Comparison of ENCODE assay signal across 13 cellular contexts in genomic region chr1:184297244-184297750, GRCh38.
A peak's percentile ranks its signal among the peaks of the same experiment; 100 is the strongest.
DNase-seq lines count a peak whose midpoint lies in the region; ATAC-seq, FAIRE-seq and TF ChIP-seq lines count a peak whose summit lies in the region.
"Had no signal": no experiment of that assay in that cellular context is flagged by ENCODE, and none has a peak within 500 bp of the region (broad histone marks: within the 10 kb centered on the region; RNA-seq: fewer than 3 reads in every experiment).

No MANE protein-coding gene starts in this region.

- POLR2A ChIA-PET in HepG2 (lab: Yijun Ruan, JAX): no interaction called here

- H3K4me3 ChIP-seq in liver (ENCODE audit: low read depth in 1 of 3, low read length in 3 of 3) (no peak overlapping the region), HepG2 (replicated peaks in 1 of 3; ENCODE audit: insufficient read depth in 1 of 3, low read depth in 2 of 3, low read length in 3 of 3) (no peak overlapping the region), left ventricle myocardium inferior (peak overlapping the region; percentile 41), gastrocnemius medialis (peak overlapping the region in 1 of 4 donors; percentile 3)

- no peaks in the 10 kb centered on the region for H4K20me1 ChIP-seq in HepG2 (ENCODE audit: insufficient read depth, low read length)

- FAIRE-seq in HepG2 (lab: Jason Lieb, UNC): no peak
- no peak for FAIRE-seq in urothelium cell line (lab: Jason Lieb, UNC)
- FAIRE-seq: G401.6 had no signal

- TF ChIP-seq EP300 in HepG2 (IDR thresholded peaks at IDR 0.05; ENCODE audit: low read depth in 2 of 2, low read length in 2 of 2) (no peak), HepG2 (CRISPR knock-in tag; IDR thresholded peaks at IDR 0.05; ENCODE audit: borderline replicate concordance) (no peak)

- no peaks in the 10 kb centered on the region for H3K4me1 ChIP-seq in liver (ENCODE audit: control insufficient read depth in 4 of 4, insufficient read depth in 4 of 4, low read length in 3 of 4)
- no peaks in the 10 kb centered on the region for H3K4me1 ChIP-seq in HepG2 (ENCODE audit: insufficient read depth, low read length)
- H3K4me1 ChIP-seq in left ventricle myocardium inferior: peaks cover 60% of the 10 kb centered on the region
- peaks cover 19 to 60% of the 10 kb centered on the region in 2 donors for H3K4me1 ChIP-seq in gastrocnemius medialis

- in situ Hi-C loops in HepG2 (cut with HindIII; ENCODE audit: extremely low pct_ligation_motif_present, low pct_unique_long_range_greater_than_20kb): no loop called here
- in situ Hi-C loops in gastrocnemius medialis (cut with MboI; ENCODE audit: low sequenced_read_pairs in 4 of 4): no loop called here

- H3K9me3 ChIP-seq in liver (ENCODE audit: control insufficient read depth in 4 of 4, low read length in 3 of 4) (no peaks in the 10 kb centered on the region), HepG2 (ENCODE audit: low read length) (no peaks in the 10 kb centered on the region), left ventricle myocardium inferior (replicated peaks) (no peaks in the 10 kb centered on the region), gastrocnemius medialis (no peaks in the 10 kb centered on the region)

- TF ChIP-seq POLR2A in HepG2 (IDR thresholded peaks at IDR 0.05; ENCODE audit: insufficient read depth in 1 of 2, low read depth in 2 of 2, low read length in 2 of 2) (no peak), gastrocnemius medialis (IDR thresholded peaks at IDR 0.05) (no peak)

- intact Hi-C loops in HepG2 (cut with micrococcal nuclease; ENCODE audit: unreplicated experiment): no loop called here
- intact Hi-C loops in left ventricle myocardium inferior (cut with micrococcal nuclease): no loop called here
- intact Hi-C loops in gastrocnemius medialis (cut with DNase I; ENCODE audit: low total_unique reads): loop anchor here (5.0 kb wide), 1 partner anchor 65 kb away; no protein-coding TSS in a partner anchor

- peak overlapping the region; percentile 1 to 54 for H3K27ac ChIP-seq in liver (ENCODE audit: low read depth in 1 of 2, low read length in 2 of 2)
- H3K27ac ChIP-seq in HepG2 (ENCODE audit: extremely low read length, insufficient read depth, low read length): no peak overlapping the region
- H3K27ac ChIP-seq in left ventricle myocardium inferior (replicated peaks): peak overlapping the region; percentile 90
- peak overlapping the region; percentile 70 to 86 (median 76) for H3K27ac ChIP-seq in gastrocnemius medialis

- H3K4me2 ChIP-seq in HepG2 (ENCODE audit: low read depth, low read length): no peak overlapping the region

- WGBS in liver: 76% methylated on average over 3 of the region's 3 CpGs
- WGBS in HepG2 (ENCODE audit: low lambda C conversion rate): 0% methylated on average over 3 of the region's 3 CpGs

- CTCF ChIA-PET in HepG2 (lab: Yijun Ruan, JAX; ENCODE audit: low intra/inter-chr PET ratio, low total read pairs): no interaction called here

- TF ChIP-seq RAD21 in liver (IDR thresholded peaks at IDR 0.05) (no peak), HepG2 (CRISPR knock-in tag; IDR thresholded peaks at IDR 0.05) (no peak)

- H2AFZ ChIP-seq in HepG2 (ENCODE audit: low read length): no peak overlapping the region

- TF ChIP-seq CTCF in liver (IDR thresholded peaks at IDR 0.05; ENCODE audit: low read depth, low read length, missing input control) (no peak), HepG2 (CRISPR knock-in tag; IDR thresholded peaks at IDR 0.05) (no peak), left ventricle myocardium inferior (IDR thresholded peaks at IDR 0.05; ENCODE audit: borderline replicate concordance) (no peak), gastrocnemius medialis (IDR thresholded peaks at IDR 0.05 in 4 of 5, conservative IDR thresholded peaks at IDR 0.05 in 1 of 5) (no peak)

- no TSS peak for BruUV-seq in HepG2 (replicated peaks; lab: Mats Ljungman, UMichigan)

- ATAC-seq in HepG2 (no peak), gastrocnemius medialis (no peak), HG02571 (IDR thresholded peaks at IDR 0.05; ENCODE audit: unreplicated experiment) (no peak)
- ATAC-seq: activated CD8-positive, alpha-beta T cell treated with anti-CD3 and anti-CD28 coated beads for 36 hours; stimulated activated naive B cell treated with anti-CD40 and anti-IgM and Interleukin-4, amounts not matched to agents 10 μg/mL and 1 μg/mL and 100 μg/mL, for 72 hours had no signal

- H3K27me3 ChIP-seq in liver (ENCODE audit: control insufficient read depth in 4 of 4, insufficient read depth in 4 of 4, low read length in 3 of 4) (no peaks in the 10 kb centered on the region), HepG2 (ENCODE audit: control insufficient read depth in 1 of 2, insufficient read depth in 2 of 2, low read length in 2 of 2) (no peaks in the 10 kb centered on the region; a peak in 1 of 5 replicates), left ventricle myocardium inferior (ENCODE audit: low read depth) (no peaks in the 10 kb centered on the region), gastrocnemius medialis (no peaks in the 10 kb centered on the region)

- H3K36me3 ChIP-seq in liver (ENCODE audit: control insufficient read depth in 4 of 4, insufficient read depth in 3 of 4, low read depth in 1 of 4, low read length in 3 of 4): no peaks in the 10 kb centered on the region
- no peaks in the 10 kb centered on the region for H3K36me3 ChIP-seq in HepG2 (replicated peaks in 1 of 2; ENCODE audit: control insufficient read depth in 1 of 2, insufficient read depth in 2 of 2, low read length in 2 of 2)
- H3K36me3 ChIP-seq in left ventricle myocardium inferior: no peaks in the 10 kb centered on the region
- H3K36me3 ChIP-seq in gastrocnemius medialis: no peaks in the 10 kb centered on the region

- DNase-seq in HepG2 (ENCODE audit: low spot score) (no peak), left ventricle myocardium inferior (no peak), gastrocnemius medialis (no peak), urothelium cell line (ENCODE audit: low spot score) (no peak), NCI-H226 (no peak), T-helper 2 cell (no peak)
- DNase-seq: NCI-H1105 treated with DMSO at 0.1 percent for 48 hours; NCI-H2227 treated with DMSO at 0.1 percent for 48 hours; stimulated activated naive B cell treated with anti-CD40 and anti-IgM and Interleukin-4, amounts not matched to agents 10 μg/mL and 1 μg/mL and 100 μg/mL, for 72 hours had no signal

- no peaks in the 10 kb centered on the region for H3K79me2 ChIP-seq in HepG2 (ENCODE audit: insufficient read depth, low read length)

- H3K9ac ChIP-seq in liver (ENCODE audit: low read depth in 1 of 2, low read length in 2 of 2) (no peak overlapping the region), HepG2 (ENCODE audit: insufficient read depth, low read depth, low read length) (no peak overlapping the region)

TF ChIP-seq in liver, 16 proteins besides CTCF, POLR2A, EP300 and RAD21:
- TF ChIP-seq RXRA (IDR thresholded peaks at IDR 0.05) (no peak), GABPA (IDR thresholded peaks at IDR 0.05 in 1 of 2, conservative IDR thresholded peaks at IDR 0.05 in 1 of 2) (no peak), YY1 (IDR thresholded peaks at IDR 0.05) (no peak)

TF ChIP-seq in HepG2, 621 proteins besides CTCF, POLR2A, EP300 and RAD21:
- TF ChIP-seq ZNF12 (CRISPR knock-in tag; IDR thresholded peaks at IDR 0.05) (no peak), ATF7-NPFF (CRISPR knock-in tag; IDR thresholded peaks at IDR 0.05; ENCODE audit: low read depth) (no peak), MAF1 (CRISPR knock-in tag; IDR thresholded peaks at IDR 0.05; ENCODE audit: borderline replicate concordance) (no peak), KLF9 (CRISPR knock-in tag; IDR thresholded peaks at IDR 0.05; ENCODE audit: low read depth) (no peak), THAP7 (CRISPR knock-in tag; IDR thresholded peaks at IDR 0.05) (no peak), HMGA1 (CRISPR knock-in tag; conservative IDR thresholded peaks at IDR 0.05) (no peak), ZNF512 (CRISPR knock-in tag; IDR thresholded peaks at IDR 0.05) (no peak), ATF7 (IDR thresholded peaks at IDR 0.05) (no peak), ATF7 (CRISPR knock-in tag; IDR thresholded peaks at IDR 0.05) (no peak), KAT2B (IDR thresholded peaks at IDR 0.05; ENCODE audit: borderline replicate concordance, low read depth, low read length) (no peak), TRAFD1 (CRISPR knock-in tag; IDR thresholded peaks at IDR 0.05; ENCODE audit: borderline replicate concordance) (no peak), SP2 (CRISPR knock-in tag; IDR thresholded peaks at IDR 0.05) (no peak), ZNF138 (CRISPR knock-in tag; IDR thresholded peaks at IDR 0.05; ENCODE audit: low read depth) (no peak)
